Comparison of ENCODE assay signal across 22 cellular contexts in the genomic region with DNA sequence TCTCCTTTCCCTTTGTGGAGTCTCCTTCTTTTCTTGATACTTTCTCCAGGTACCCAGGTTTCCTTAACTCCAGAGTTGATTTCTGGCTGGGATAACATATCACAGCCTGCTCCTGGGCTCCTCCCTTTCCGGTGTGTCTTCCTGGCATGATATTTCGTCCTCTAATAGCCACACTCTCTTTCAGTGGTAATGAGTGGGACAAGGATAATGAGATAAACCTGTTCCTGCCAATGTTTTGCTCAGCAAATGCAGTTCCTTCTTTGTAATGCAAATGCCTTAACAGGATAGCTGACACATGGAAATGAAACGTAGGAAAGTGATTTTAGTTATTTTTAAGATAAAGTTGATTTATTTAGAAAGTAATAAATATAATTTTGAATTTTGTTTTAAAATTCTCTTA.
"Had no signal": no experiment of that assay in that cellular context is flagged by ENCODE, and none has a peak within 500 bp of the region (broad histone marks: within the 10 kb centered on the region; RNA-seq: fewer than 3 reads in every experiment).

No MANE protein-coding gene starts in this region.

- H3K9me3 Mint-ChIP-seq: activated CD4-positive, alpha-beta memory T cell treated with anti-CD3 and anti-CD28 coated beads, Interleukin-2, amount 10 ng/mL, durations not matched to agents 7 days and 5 days; activated naive CD8-positive, alpha-beta T cell treated with anti-CD3 and anti-CD28 coated beads for 36 hours; endodermal cell; nephron progenitor cell; stimulated activated memory B cell treated with anti-CD40 and anti-IgM and Interleukin-4, amounts not matched to agents 10 μg/mL and 1 μg/mL and 100 μg/mL, for 72 hours; type B pancreatic cell had no signal

- H3K36me3 ChIP-seq: sigmoid colon had no signal

- H3K36me3 Mint-ChIP-seq: activated CD8-positive, alpha-beta memory T cell treated with anti-CD3 and anti-CD28 coated beads, Interleukin-2, amount 10 ng/mL, durations not matched to agents 7 days and 5 days; activated naive CD8-positive, alpha-beta T cell treated with anti-CD3 and anti-CD28 coated beads for 36 hours; stimulated activated memory B cell treated with anti-CD40 and anti-IgM and Interleukin-4, amounts not matched to agents 10 μg/mL and 1 μg/mL and 100 μg/mL, for 72 hours; type B pancreatic cell had no signal

- H3K4me1 ChIP-seq: body of pancreas, sigmoid colon, testis had no signal

- H3K4me1 Mint-ChIP-seq: activated CD8-positive, alpha-beta memory T cell treated with anti-CD3 and anti-CD28 coated beads, Interleukin-2, amount 10 ng/mL, durations not matched to agents 7 days and 5 days; nephron progenitor cell; stimulated activated memory B cell treated with anti-CD40 and anti-IgM and Interleukin-4, amounts not matched to agents 10 μg/mL and 1 μg/mL and 100 μg/mL, for 72 hours had no signal

- H3K4me3 Mint-ChIP-seq: activated CD4-positive, alpha-beta memory T cell treated with anti-CD3 and anti-CD28 coated beads, Interleukin-2, amount 10 ng/mL, durations not matched to agents 7 days and 5 days; activated CD8-positive, alpha-beta memory T cell treated with anti-CD3 and anti-CD28 coated beads, Interleukin-2, amount 10 ng/mL, durations not matched to agents 7 days and 5 days; activated naive CD8-positive, alpha-beta T cell treated with anti-CD3 and anti-CD28 coated beads for 36 hours; endodermal cell; nephron progenitor cell; stimulated activated memory B cell treated with anti-CD40 and anti-IgM and Interleukin-4, amounts not matched to agents 10 μg/mL and 1 μg/mL and 100 μg/mL, for 72 hours; type B pancreatic cell had no signal

- H3K27me3 ChIP-seq: body of pancreas, sigmoid colon, testis had no signal

- H3K4me3 ChIP-seq: body of pancreas, lung, sigmoid colon, testis had no signal

- H3K9me3 ChIP-seq: body of pancreas, sigmoid colon, testis had no signal

- H3K27me3 Mint-ChIP-seq: stimulated activated memory B cell treated with anti-CD40 and anti-IgM and Interleukin-4, amounts not matched to agents 10 μg/mL and 1 μg/mL and 100 μg/mL, for 72 hours had no signal

- DNase-seq: activated CD4-positive, alpha-beta memory T cell treated with anti-CD3 and anti-CD28 coated beads, Interleukin-2, amount 10 ng/mL, durations not matched to agents 7 days and 5 days; activated CD4-positive, alpha-beta T cell treated with anti-CD3 and anti-CD28 coated beads for 4 hours; activated CD8-positive, alpha-beta memory T cell treated with anti-CD3 and anti-CD28 coated beads, Interleukin-2, amount 10 ng/mL, durations not matched to agents 7 days and 5 days; activated naive CD4-positive, alpha-beta T cell; activated naive CD8-positive, alpha-beta T cell treated with anti-CD3 and anti-CD28 coated beads for 36 hours; amniotic stem cell; body of pancreas; dorsolateral prefrontal cortex; endodermal cell; foreskin melanocyte; hypothalamus; kidney; nephron progenitor cell; posterior cingulate gyrus; sigmoid colon; stimulated activated CD4-positive, alpha-beta T cell treated with anti-CD3 and anti-CD28 coated beads, Interleukin-4, amount 100 ng/mL, for 24 hours; T-helper 1 cell; testis had no signal

- ATAC-seq: activated CD8-positive, alpha-beta memory T cell treated with anti-CD3 and anti-CD28 coated beads, Interleukin-2, amount 10 ng/mL, durations not matched to agents 7 days and 5 days; body of pancreas; left lobe of liver; stimulated activated memory B cell treated with anti-CD40 and anti-IgM and Interleukin-4, amounts not matched to agents 10 μg/mL and 1 μg/mL and 100 μg/mL, for 72 hours had no signal

- H3K27ac ChIP-seq: body of pancreas, dorsolateral prefrontal cortex, sigmoid colon, testis had no signal

- H3K27ac Mint-ChIP-seq: activated CD4-positive, alpha-beta memory T cell treated with anti-CD3 and anti-CD28 coated beads, Interleukin-2, amount 10 ng/mL, durations not matched to agents 7 days and 5 days; activated CD8-positive, alpha-beta memory T cell treated with anti-CD3 and anti-CD28 coated beads, Interleukin-2, amount 10 ng/mL, durations not matched to agents 7 days and 5 days; activated naive CD8-positive, alpha-beta T cell treated with anti-CD3 and anti-CD28 coated beads for 36 hours; endodermal cell; nephron progenitor cell; stimulated activated memory B cell treated with anti-CD40 and anti-IgM and Interleukin-4, amounts not matched to agents 10 μg/mL and 1 μg/mL and 100 μg/mL, for 72 hours; type B pancreatic cell had no signal
